Comparison of ENCODE assay signal across 8 cellular contexts in the genomic region with DNA sequence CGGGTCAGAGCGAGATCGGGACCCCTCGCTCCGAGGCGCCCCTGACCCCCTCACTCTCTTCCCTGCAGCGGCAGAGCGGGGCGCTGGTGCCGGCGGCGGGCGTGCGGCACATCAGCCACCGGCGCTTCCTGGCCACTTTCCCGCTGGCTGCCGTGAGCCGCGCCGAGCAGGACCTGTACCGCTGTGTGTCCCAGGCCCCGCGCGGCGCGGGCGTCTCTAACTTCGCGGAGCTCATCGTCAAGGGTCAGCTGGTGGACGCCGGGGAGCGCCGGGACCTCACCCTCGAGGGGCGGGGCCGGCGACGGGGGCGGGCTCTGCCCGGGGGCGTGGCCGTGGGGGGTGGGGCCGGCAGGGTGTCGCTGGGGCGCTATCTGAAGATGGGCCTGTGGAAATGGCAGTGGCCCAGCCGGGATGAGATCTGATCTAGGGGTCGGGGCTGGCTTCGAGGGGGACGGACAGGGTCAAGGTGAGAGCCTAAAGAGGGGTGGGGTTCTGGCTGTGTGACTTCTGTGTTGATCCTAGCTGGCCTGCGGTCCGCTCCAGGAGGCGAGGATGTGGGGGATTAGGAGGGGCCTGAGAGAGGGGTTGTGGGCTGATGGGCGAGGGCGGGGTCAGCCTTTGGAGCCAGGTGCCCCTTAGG. TPM values are rescaled to one million over a fixed set of nuclear protein-coding genes. Genes with fewer than 3 reads are reported as not detected.
DNase-seq lines count a peak whose midpoint lies in the region; ATAC-seq lines count a peak whose summit lies in the region.

No MANE protein-coding gene starts in this region.

- ATAC-seq in left lobe of liver: peak; percentile 76
- ATAC-seq in GM21528 (IDR thresholded peaks at IDR 0.05; ENCODE audit: low FRiP score, unreplicated experiment): no peak

- no peaks in the 10 kb centered on the region for H3K27me3 ChIP-seq in SJSA1 (replicated peaks)

- H3K36me3 ChIP-seq in SJSA1: no peaks in the 10 kb centered on the region

- H3K4me3 ChIP-seq in SJSA1: 0 out of 2 replicates have a peak overlapping the region, but pooled peaks have one; percentile 10

- no peaks in the 10 kb centered on the region for H3K9me3 ChIP-seq in SJSA1 (replicated peaks)

- no peak overlapping the region for H3K27ac ChIP-seq in SJSA1

- peaks cover 14% of the 10 kb centered on the region for H3K4me1 ChIP-seq in SJSA1 (replicated peaks)

- peak; percentile 11 for DNase-seq in DMS114 treated with DMSO at 0.1 percent for 48 hours (lab: John Stamatoyannopoulos, UW; ENCODE audit: unreplicated experiment)
- no peak for DNase-seq in SJSA1 (ENCODE audit: low read depth in 1 of 2, low spot score in 2 of 2)
- DNase-seq in cerebellum (ENCODE audit: low spot score): peak; percentile 40
- DNase-seq in left lobe of liver (ENCODE audit: low spot score): peak; percentile 75
- peak; percentile 66 for DNase-seq in stimulated activated CD8-positive, alpha-beta memory T cell treated with anti-CD3 and anti-CD28 coated beads, Interleukin-4, amount 100 ng/mL, for 48 hours
- DNase-seq in activated gamma-delta T cell (lab: John Stamatoyannopoulos, UW): no peak
- no peak for DNase-seq in superior temporal gyrus (ENCODE audit: extremely low spot score)

RNA-seq across cellular contexts. Expression of a gene that starts 23.6 kb away (rescaled TPM):
- total RNA-seq in SJSA1 (2014; rRNA removed; shearing (Covaris generic)): 12.1 and 16.8 TPM in 2 replicates
- 13.3 TPM for total RNA-seq in cerebellum
- 19.5 TPM for total RNA-seq in left lobe of liver

RNA-seq across cellular contexts. Expression of a gene that starts 29.2 kb away (rescaled TPM):
- 22.5 and 27.2 TPM in 2 replicates for total RNA-seq in SJSA1 (2014; rRNA removed; shearing (Covaris generic))
- total RNA-seq in cerebellum (18.9 TPM), left lobe of liver (13.7 TPM)

Comparison
In these comparisons a context has a peak if more than half of its experiments do, and no peak if none do; other contexts are left out.
1. DNase-seq: peak in DMS114 treated with DMSO at 0.1 percent for 48 hours (single experiment), cerebellum (single experiment), left lobe of liver (single experiment) and stimulated activated CD8-positive, alpha-beta memory T cell treated with anti-CD3 and anti-CD28 coated beads, Interleukin-4, amount 100 ng/mL, for 48 hours (single experiment); none in SJSA1 (0 of 2), activated gamma-delta T cell (single experiment) and superior temporal gyrus (single experiment).